ENCODE assay signal across 3 cellular contexts in genomic region chr2:16973586-16974274, GRCh38.
TF ChIP-seq lines count a peak whose summit lies in the region.

No MANE protein-coding gene starts in this region.

TF ChIP-seq in HepG2, 621 proteins besides CTCF, POLR2A, EP300 and RAD21:
- TF ChIP-seq ZNF264 (CRISPR knock-in tag; IDR thresholded peaks at IDR 0.05) (no peak), MAFK (conservative IDR thresholded peaks at IDR 0.05 in 1 of 2, IDR thresholded peaks at IDR 0.05 in 1 of 2; ENCODE audit: low read length in 2 of 2) (peak; percentile 94 to 98), MAFF (IDR thresholded peaks at IDR 0.05; ENCODE audit: low read depth, low read length) (peak; percentile 95)

TF ChIP-seq in K562, 482 proteins besides CTCF, POLR2A, EP300 and RAD21:
- TF ChIP-seq RB1 (IDR thresholded peaks at IDR 0.05; ENCODE audit: low read depth) (no peak), ZNF316 (IDR thresholded peaks at IDR 0.05) (peak; percentile 87), SRSF7 (optimal IDR thresholded peaks at IDR 0.05; ENCODE audit: low read depth, low read length) (no peak), MCM2 (IDR thresholded peaks at IDR 0.05; ENCODE audit: low read depth) (no peak), MAFK (IDR thresholded peaks at IDR 0.05; ENCODE audit: low read length) (peak; percentile 86), THAP7 (CRISPR knock-in tag; IDR thresholded peaks at IDR 0.05) (no peak), PKNOX1 (IDR thresholded peaks at IDR 0.05) (no peak), SMARCA5 (IDR thresholded peaks at IDR 0.05) (no peak), HLTF (IDR thresholded peaks at IDR 0.05) (no peak), DIDO1 (tag; IDR thresholded peaks at IDR 0.05; ENCODE audit: low read depth) (no peak), CTBP1 (IDR thresholded peaks at IDR 0.05; ENCODE audit: borderline replicate concordance) (no peak), ATF3 (IDR thresholded peaks at IDR 0.05) (no peak), ATF3 (CRISPR knock-in tag; conservative IDR thresholded peaks at IDR 0.05) (no peak), RBM14 (IDR thresholded peaks at IDR 0.05; ENCODE audit: borderline replicate concordance, insufficient read depth, low read depth, low read length) (no peak), HNRNPLL (IDR thresholded peaks at IDR 0.05; ENCODE audit: low read depth, low read length, poor library complexity, severe bottlenecking) (no peak), ZNF274 (IDR thresholded peaks at IDR 0.05; ENCODE audit: borderline replicate concordance, low read depth, low read length) (no peak), FIP1L1 (IDR thresholded peaks at IDR 0.05; ENCODE audit: low read depth, low read length, poor library complexity, severe bottlenecking) (no peak), ZNF384 (IDR thresholded peaks at IDR 0.05; ENCODE audit: low read depth, low read length) (no peak), TEAD4 (IDR thresholded peaks at IDR 0.05; ENCODE audit: low read length) (no peak), TEAD4 (CRISPR knock-in tag; IDR thresholded peaks at IDR 0.05; ENCODE audit: borderline replicate concordance) (no peak), CXXC5 (CRISPR knock-in tag; IDR thresholded peaks at IDR 0.05) (no peak), MAFF (IDR thresholded peaks at IDR 0.05; ENCODE audit: low read length) (peak; percentile 83), DMBX1 (CRISPR knock-in tag; IDR thresholded peaks at IDR 0.05; ENCODE audit: borderline replicate concordance) (no peak), ZNF3 (CRISPR knock-in tag; IDR thresholded peaks at IDR 0.05) (no peak), TARDBP (IDR thresholded peaks at IDR 0.05) (no peak), MYC (IDR thresholded peaks at IDR 0.05; ENCODE audit: low read depth, low read length) (no peak), MYC (CRISPR knock-in tag; IDR thresholded peaks at IDR 0.05; ENCODE audit: borderline replicate concordance, low read depth) (no peak), EGR1 (conservative IDR thresholded peaks at IDR 0.05) (no peak), MAFG (tag; conservative IDR thresholded peaks at IDR 0.05) (peak; percentile 74), ZNF668 (CRISPR knock-in tag; IDR thresholded peaks at IDR 0.05) (no peak), ZNF583 (CRISPR knock-in tag; IDR thresholded peaks at IDR 0.05) (no peak), ZNF23 (CRISPR knock-in tag; IDR thresholded peaks at IDR 0.05) (no peak), RUNX1 (IDR thresholded peaks at IDR 0.05; ENCODE audit: low read depth) (no peak), NFIC (IDR thresholded peaks at IDR 0.05) (no peak), ZNF134 (CRISPR knock-in tag; conservative IDR thresholded peaks at IDR 0.05) (no peak), HBP1 (CRISPR knock-in tag; IDR thresholded peaks at IDR 0.05) (no peak), C11orf30 (IDR thresholded peaks at IDR 0.05; ENCODE audit: low read depth) (peak; percentile 65), ZKSCAN1 (IDR thresholded peaks at IDR 0.05; ENCODE audit: low read depth, low read length) (no peak), ZBTB1 (CRISPR knock-in tag; IDR thresholded peaks at IDR 0.05; ENCODE audit: borderline replicate concordance, low read depth) (no peak), NEUROD1 (IDR thresholded peaks at IDR 0.05; ENCODE audit: borderline replicate concordance, low read depth, low read length, partially characterized antibody) (no peak)

TF ChIP-seq in GM12891, 5 proteins besides CTCF, POLR2A, EP300 and RAD21:
- TF ChIP-seq SPI1 (IDR thresholded peaks at IDR 0.05; ENCODE audit: low read depth, low read length): no peak
